ENCODE assay signal across 9 cellular contexts in the genomic region with DNA sequence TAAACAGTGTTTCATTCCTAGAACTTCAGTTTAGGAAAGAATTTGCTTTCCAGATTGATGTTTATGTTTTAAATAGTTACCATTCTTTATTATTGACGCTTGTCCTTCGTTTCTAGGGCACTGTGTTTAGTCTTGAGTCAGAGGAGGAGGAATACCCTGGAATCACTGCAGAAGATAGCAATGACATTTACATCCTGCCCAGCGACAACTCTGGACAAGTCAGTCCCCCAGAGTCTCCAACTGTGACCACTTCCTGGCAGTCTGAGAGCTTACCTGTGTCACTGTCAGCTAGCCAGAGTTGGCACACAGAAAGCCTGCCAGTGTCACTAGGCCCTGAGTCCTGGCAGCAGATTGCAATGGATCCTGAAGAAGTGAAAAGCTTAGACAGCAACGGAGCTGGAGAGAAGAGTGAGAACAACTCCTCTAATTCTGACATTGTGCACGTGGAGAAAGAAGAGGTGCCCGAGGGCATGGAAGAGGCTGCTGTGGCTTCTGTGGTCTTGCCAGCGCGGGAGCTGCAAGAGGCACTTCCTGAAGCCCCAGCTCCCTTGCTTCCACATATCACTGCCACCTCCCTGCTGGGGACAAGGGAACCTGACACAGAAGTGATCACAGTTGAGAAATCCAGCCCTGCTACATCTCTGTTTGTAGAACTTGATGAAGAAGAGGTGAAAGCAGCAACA. TPM values are rescaled to one million over a fixed set of nuclear protein-coding genes. Genes with fewer than 3 reads are reported as not detected.
DNase-seq lines count a peak whose midpoint lies in the region; ATAC-seq and TF ChIP-seq lines count a peak whose summit lies in the region.
"Had no signal": no experiment of that assay in that cellular context is flagged by ENCODE, and none has a peak within 500 bp of the region (broad histone marks: within the 10 kb centered on the region; RNA-seq: fewer than 3 reads in every experiment).

No MANE protein-coding gene starts in this region.

- peak overlapping the region; percentile 7 to 77 for H3K27ac Mint-ChIP-seq in natural killer cell

- no peaks in the 10 kb centered on the region for H3K9me3 Mint-ChIP-seq in natural killer cell

- in situ Hi-C loops in Caki2 (cut with HindIII; ENCODE audit: low pct_unique_long_range_greater_than_20kb, low sequenced_read_pairs): no loop called here

- no peaks in the 10 kb centered on the region for H3K27me3 Mint-ChIP-seq in natural killer cell (ENCODE audit: low read depth in 2 of 2)

- ATAC-seq in natural killer cell: peak in 2 of 3 donors; percentile 29 to 31
- ATAC-seq in HG03139 (IDR thresholded peaks at IDR 0.05; ENCODE audit: unreplicated experiment): no peak

- no peak for TF ChIP-seq CTCF in natural killer cell (IDR thresholded peaks at IDR 0.05)
- TF ChIP-seq CTCF in GM10266 (IDR thresholded peaks at IDR 0.05; ENCODE audit: control insufficient read depth, insufficient read depth, low read depth, missing control alignments): no peak

- intact Hi-C loops in natural killer cell (cut with micrococcal nuclease): no loop called here

- H3K4me3 Mint-ChIP-seq in natural killer cell: no peak overlapping the region

- DNase-seq in Caki2 (ENCODE audit: low read depth) (peak; percentile 26), NOMO-1 treated with dmso at 0.1 percent for 144 hours (lab: John Stamatoyannopoulos, UW; ENCODE audit: unreplicated experiment) (peak; percentile 45), cerebellum (ENCODE audit: low spot score) (peak; percentile 83), natural killer cell (no peak), GM10266 (ENCODE audit: extremely low spot score) (no peak), HK-2 (ENCODE audit: unreplicated experiment) (no peak), hypothalamus (lab: John Stamatoyannopoulos, UW) (no peak)
- DNase-seq: SHP77 treated with DMSO at 0.1 percent for 48 hours had no signal

- peaks cover 7% of the 10 kb centered on the region for H3K36me3 Mint-ChIP-seq in natural killer cell

- H3K4me1 Mint-ChIP-seq in natural killer cell: peaks cover 14 to 16% of the 10 kb centered on the region in 2 donors

RNA-seq across cellular contexts. Expression of a gene that starts 47.6 kb away (rescaled TPM):
- total RNA-seq in Caki2 (2014; rRNA removed; shearing (Covaris generic); ENCODE audit: low replicate concordance): 167 and 198 TPM in 2 replicates
- total RNA-seq in cerebellum: 19.2 TPM
- 10 to 100 TPM; 40.9 to 42.4 (median 42.3) TPM for total RNA-seq in natural killer cell

Comparison
In these comparisons a context has a peak if more than half of its experiments do, and no peak if none do; other contexts are left out.
1. DNase-seq: peak in Caki2 (single experiment), NOMO-1 treated with dmso at 0.1 percent for 144 hours (single experiment) and cerebellum (single experiment); none in natural killer cell (single experiment), GM10266 (single experiment), HK-2 (single experiment) and hypothalamus (0 of 51).